Comparison of ENCODE assay signal across 8 cellular contexts in the genomic region with DNA sequence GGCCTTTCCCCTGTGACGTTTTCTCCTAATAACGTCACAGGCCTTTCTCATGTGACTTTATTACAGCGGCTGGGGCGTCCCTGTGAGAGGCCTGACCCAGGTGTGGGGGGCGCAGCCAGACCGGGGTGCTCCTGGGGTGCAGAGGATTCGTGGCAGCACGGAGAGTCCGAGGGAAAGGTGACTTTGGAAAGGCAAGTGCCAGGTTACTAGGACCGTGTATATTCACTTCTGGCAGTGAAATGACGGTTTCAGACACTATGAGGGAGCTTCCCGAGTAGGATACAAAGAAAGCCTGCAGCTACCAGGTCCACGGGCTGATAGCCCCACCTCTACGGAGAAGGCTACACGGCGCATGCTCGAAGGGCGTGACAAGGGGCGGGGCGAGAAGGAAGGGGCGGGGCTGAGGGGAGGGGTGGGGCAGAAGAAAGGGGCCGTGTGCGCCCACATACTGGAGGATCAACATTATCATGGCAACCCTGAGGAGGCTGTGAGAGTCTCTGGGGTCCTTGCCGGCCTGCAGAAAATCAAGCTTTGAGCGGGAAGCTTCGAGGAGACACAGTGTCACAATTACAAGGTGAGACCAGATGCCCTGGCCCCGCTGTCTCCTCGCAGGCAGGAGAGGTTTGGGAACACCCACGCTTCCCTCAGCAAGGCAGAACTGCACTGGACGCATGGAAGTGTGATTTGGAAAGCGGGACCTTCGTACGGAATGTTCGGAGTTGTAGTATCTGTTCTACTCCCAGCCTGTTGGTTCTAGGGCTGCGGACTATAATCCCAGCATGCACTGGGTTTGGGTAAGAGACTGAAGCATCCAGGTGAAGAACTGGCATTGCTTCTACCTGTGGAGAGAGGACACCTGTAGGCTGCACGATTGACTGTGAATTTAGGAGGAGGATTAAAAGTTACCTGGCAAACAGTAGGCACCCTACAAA. TPM values are rescaled to one million over a fixed set of nuclear protein-coding genes. Genes with fewer than 3 reads are reported as not detected.
DNase-seq lines count a peak whose midpoint lies in the region; TF ChIP-seq lines count a peak whose summit lies in the region.

No MANE protein-coding gene starts in this region.

- DNase-seq in activated gamma-delta T cell treated with Interleukin-2 at 50 U/mL for 16 hours (peak; percentile 41), activated gamma-delta T cell (lab: John Stamatoyannopoulos, UW) (no peak), HPDE6-E6E7 (ENCODE audit: extremely low spot score) (peak; percentile 96), T-helper 9 cell (peak; percentile 53), T47D (ENCODE audit: low read depth in 1 of 2, low spot score in 1 of 2) (peak; percentile 19 to 61), kidney epithelial cell (ENCODE audit: low read depth) (no peak), SKM-1 (lab: John Stamatoyannopoulos, UW; ENCODE audit: unreplicated experiment) (no peak)
- DNase-seq in stimulated activated CD4-positive, alpha-beta T cell treated with anti-CD3 and anti-CD28 coated beads, Interleukin-1b, Interleukin-23, amount 100 ng/mL, for 48 hours: peak; percentile 58

- in situ Hi-C loops in T47D (cut with HindIII; ENCODE audit: low pct_unique_long_range_greater_than_20kb, low sequenced_read_pairs): no loop called here

- H3K27me3 ChIP-seq in kidney epithelial cell (ENCODE audit: control insufficient read depth, insufficient read depth, low read length): no peaks in the 10 kb centered on the region

- H3K4me3 ChIP-seq in kidney epithelial cell (ENCODE audit: low read depth, low read length): peak overlapping the region; percentile 31

- TF ChIP-seq CTCF in kidney epithelial cell (IDR thresholded peaks at IDR 0.05; ENCODE audit: insufficient read depth, low read length, poor library complexity, severe bottlenecking): no peak

- H3K36me3 ChIP-seq in kidney epithelial cell (ENCODE audit: control insufficient read depth, insufficient read depth, low read length): no peaks in the 10 kb centered on the region

RNA-seq across cellular contexts. Expression of a gene that starts 54.4 kb away (rescaled TPM):
- 9.4 and 13.0 TPM in 2 replicates for total RNA-seq in kidney epithelial cell

Comparison
In these comparisons a context has a peak if more than half of its experiments do, and no peak if none do; other contexts are left out.
1. DNase-seq: peak in activated gamma-delta T cell treated with Interleukin-2 at 50 U/mL for 16 hours (single experiment), HPDE6-E6E7 (single experiment), T-helper 9 cell (single experiment), T47D (2 of 2) and stimulated activated CD4-positive, alpha-beta T cell treated with anti-CD3 and anti-CD28 coated beads, Interleukin-1b, Interleukin-23, amount 100 ng/mL, for 48 hours (single experiment); none in activated gamma-delta T cell (single experiment), kidney epithelial cell (single experiment) and SKM-1 (single experiment).